In the genomic region with DNA sequence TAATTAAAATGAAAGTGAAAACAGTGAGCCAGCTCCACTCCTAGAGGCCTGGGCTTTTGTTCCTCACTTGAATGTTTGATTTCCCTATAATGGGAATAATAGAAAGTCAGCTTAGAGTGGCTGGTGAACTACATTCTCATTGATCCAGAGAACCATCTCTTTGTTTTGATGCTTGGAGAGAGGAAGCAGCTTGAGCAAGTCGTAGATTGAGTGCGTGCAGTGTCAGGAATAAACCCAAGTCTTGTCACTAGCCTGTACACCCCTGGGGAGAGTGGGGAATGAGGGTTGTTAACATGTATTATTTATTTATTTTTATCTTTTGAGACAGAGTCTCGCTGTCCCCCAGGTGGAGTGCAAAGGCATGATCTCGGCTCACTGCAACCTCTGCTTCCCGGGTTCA, we compare ENCODE assay signal across 8 cellular contexts. TPM values are rescaled to one million over a fixed set of nuclear protein-coding genes. Genes with fewer than 3 reads are reported as not detected.
DNase-seq lines count a peak whose midpoint lies in the region; ATAC-seq and TF ChIP-seq lines count a peak whose summit lies in the region.

No MANE protein-coding gene starts in this region.

- peaks cover 41% of the 10 kb centered on the region for H3K36me3 Mint-ChIP-seq in CD4-positive, alpha-beta T cell (ENCODE audit: low read depth)
- peaks cover 2% of the 10 kb centered on the region for H3K36me3 Mint-ChIP-seq in chondrocyte (ENCODE audit: low read depth)

- peaks cover 7% of the 10 kb centered on the region for H3K4me1 ChIP-seq in mucosa of stomach (ENCODE audit: control insufficient read depth, insufficient read depth, low read length)

- no peaks in the 10 kb centered on the region for H3K9me3 ChIP-seq in CD4-positive, alpha-beta T cell (ENCODE audit: control insufficient read depth, low read length)
- no peaks in the 10 kb centered on the region for H3K9me3 ChIP-seq in mucosa of stomach (ENCODE audit: control insufficient read depth, low read length)

- no peaks in the 10 kb centered on the region for H3K9me3 Mint-ChIP-seq in CD4-positive, alpha-beta T cell
- H3K9me3 Mint-ChIP-seq in chondrocyte (ENCODE audit: low read depth), result no peaks in the 10 kb centered on the region

- CTCF ChIA-PET in CD4-positive, alpha-beta T cell (lab: Charles Lee), result interaction anchor here (1.3 to 4.8 kb wide), 6 partner anchors 11 to 597 kb away, joined by 4 to 60 read pairs (median 20); a partner anchor contains a TSS

- no peak for ATAC-seq in CD4-positive, alpha-beta T cell (ENCODE audit: poor library complexity)

- peak overlapping the region; percentile 88 for H3K9ac ChIP-seq in mucosa of stomach (ENCODE audit: low read length)

- intact Hi-C loops in CD4-positive, alpha-beta T cell (cut with DNase I, micrococcal nuclease), result loop anchor here (1.0 to 10.0 kb wide), 7 partner anchors 96 to 872 kb away; a partner anchor contains a TSS

- peak overlapping the region; percentile 96 for H3K4me3 ChIP-seq in mucosa of stomach (ENCODE audit: low read length)

- no peak for DNase-seq in CD4-positive, alpha-beta T cell
- DNase-seq in NCI-H146 treated with DMSO at 0.1 percent for 48 hours (lab: John Stamatoyannopoulos, UW; ENCODE audit: unreplicated experiment), result peak; percentile 81
- DNase-seq in chondrocyte (ENCODE audit: low spot score), result no peak
- no peak for DNase-seq in effector CD4-positive, alpha-beta T cell
- DNase-seq in OCI-M2 (lab: John Stamatoyannopoulos, UW; ENCODE audit: unreplicated experiment), result no peak
- DNase-seq in SHP77 treated with DMSO at 0.1 percent for 48 hours (lab: John Stamatoyannopoulos, UW), result no peak
- DNase-seq in NOMO-1 treated with dmso at 0.1 percent for 144 hours (lab: John Stamatoyannopoulos, UW; ENCODE audit: unreplicated experiment), result no peak

- TF ChIP-seq CTCF in CD4-positive, alpha-beta T cell (IDR thresholded peaks at IDR 0.05), result no peak
- TF ChIP-seq CTCF in chondrocyte (IDR thresholded peaks at IDR 0.05), result no peak

- POLR2A ChIA-PET in CD4-positive, alpha-beta T cell (lab: Charles Lee), result interaction anchor here (0.7 to 4.1 kb wide), 16 partner anchors 9 to 1221 kb away, joined by 3 to 71 read pairs (median 4); a partner anchor contains a TSS

- H3K27me3 Mint-ChIP-seq in CD4-positive, alpha-beta T cell, result no peaks in the 10 kb centered on the region
- H3K27me3 Mint-ChIP-seq in chondrocyte (ENCODE audit: low read depth), result peaks cover 5% of the 10 kb centered on the region

- no peaks in the 10 kb centered on the region for H3K27me3 ChIP-seq in CD4-positive, alpha-beta T cell (ENCODE audit: control insufficient read depth, insufficient read depth, low read length)
- no peaks in the 10 kb centered on the region for H3K27me3 ChIP-seq in mucosa of stomach (ENCODE audit: control insufficient read depth, insufficient read depth, low read length)

- H3K27ac ChIP-seq in CD4-positive, alpha-beta T cell (ENCODE audit: low read depth, low read length), result peak overlapping the region; percentile 94

- H3K36me3 ChIP-seq in mucosa of stomach (ENCODE audit: control insufficient read depth, insufficient read depth, low read length), result no peaks in the 10 kb centered on the region

- peaks cover 43% of the 10 kb centered on the region for H3K4me1 Mint-ChIP-seq in CD4-positive, alpha-beta T cell (ENCODE audit: low read depth)
- peaks cover 14% of the 10 kb centered on the region for H3K4me1 Mint-ChIP-seq in chondrocyte (ENCODE audit: low read depth)

- H3K4me3 Mint-ChIP-seq in CD4-positive, alpha-beta T cell, result peak overlapping the region; percentile 99
- peak overlapping the region; percentile 98 for H3K4me3 Mint-ChIP-seq in chondrocyte (ENCODE audit: unreplicated experiment)

- peak overlapping the region; percentile 99 for H3K27ac Mint-ChIP-seq in CD4-positive, alpha-beta T cell
- peak overlapping the region; percentile 98 for H3K27ac Mint-ChIP-seq in chondrocyte (ENCODE audit: unreplicated experiment)

RNA-seq across cellular contexts. Expression of a gene that starts 0.9 kb away (rescaled TPM):
- total RNA-seq in CD4-positive, alpha-beta T cell, result 10 to 100 TPM; 37.9 to 44.6 TPM
- total RNA-seq in chondrocyte, result 20.4 to 30.2 TPM (median 22.5 TPM) in 3 replicates

RNA-seq across cellular contexts. Expression of a gene that starts 12.8 kb away (rescaled TPM):
- 1 to 10 TPM; 2.4 to 2.6 TPM for total RNA-seq in CD4-positive, alpha-beta T cell
- total RNA-seq in chondrocyte, result 22.8 to 25.3 TPM (median 25.1 TPM) in 3 replicates

RNA-seq across cellular contexts. Expression of a gene that starts 39.7 kb away (rescaled TPM):
- 1 to 10 TPM in 1 of 2 experiments, under 1 TPM in 1; 0.98 to 1.1 TPM for total RNA-seq in CD4-positive, alpha-beta T cell
- 14.5 to 25.1 TPM (median 25.0 TPM) in 3 replicates for total RNA-seq in chondrocyte
